Comparison of ENCODE assay signal across 26 cellular contexts in genomic region chr5:157024213-157024959, GRCh38. TPM values are rescaled to one million over a fixed set of nuclear protein-coding genes. Genes with fewer than 3 reads are reported as not detected.
DNase-seq lines count a peak whose midpoint lies in the region; ATAC-seq, FAIRE-seq and TF ChIP-seq lines count a peak whose summit lies in the region.
"Had no signal": no experiment of that assay in that cellular context is flagged by ENCODE, and none has a peak within 500 bp of the region (broad histone marks: within the 10 kb centered on the region; RNA-seq: fewer than 3 reads in every experiment).

No MANE protein-coding gene starts in this region.

- H3K27ac Mint-ChIP-seq in activated CD4-positive, alpha-beta T cell treated with anti-CD3 and anti-CD28 coated beads for 36 hours, result peak overlapping the region; percentile 92
- H3K27ac Mint-ChIP-seq in activated T-helper 1 cell treated with anti-CD3 and anti-CD28 coated beads, Interleukin-12 subunit alpha, Interleukin-12 subunit beta, Interleukin-2, Interleukin-4 antibody, amounts not matched to agents 30 ng/mL and 10 ng/mL and 1 ng/mL, durations not matched to agents 14 hours and 24 hours and 36 hours, result peak overlapping the region; percentile 90
- H3K27ac Mint-ChIP-seq in naive thymus-derived CD8-positive, alpha-beta T cell, result peak overlapping the region; percentile 67 to 89 (median 84)

- no peaks in the 10 kb centered on the region for H3K36me3 Mint-ChIP-seq in activated CD4-positive, alpha-beta T cell treated with anti-CD3 and anti-CD28 coated beads for 36 hours (ENCODE audit: low read depth)
- peaks cover 26% of the 10 kb centered on the region for H3K36me3 Mint-ChIP-seq in activated T-helper 1 cell treated with anti-CD3 and anti-CD28 coated beads, Interleukin-12 subunit alpha, Interleukin-12 subunit beta, Interleukin-2, Interleukin-4 antibody, amounts not matched to agents 30 ng/mL and 10 ng/mL and 1 ng/mL, durations not matched to agents 14 hours and 24 hours and 36 hours (ENCODE audit: low read depth)
- H3K36me3 Mint-ChIP-seq in naive thymus-derived CD8-positive, alpha-beta T cell, result peaks cover 0 to 3% (median 0%) of the 10 kb centered on the region in 3 donors
- H3K36me3 Mint-ChIP-seq: naive B cell had no signal

- no peak overlapping the region for H3K4me3 ChIP-seq in small intestine (ENCODE audit: low read depth in 1 of 2, low read length in 2 of 2)
- H3K4me3 ChIP-seq: cardiac muscle cell, ovary, upper lobe of left lung had no signal

- H3K27me3 ChIP-seq in small intestine (ENCODE audit: control insufficient read depth in 2 of 2, insufficient read depth in 2 of 2, low read length in 2 of 2), result no peaks in the 10 kb centered on the region
- H3K27me3 ChIP-seq: cardiac muscle cell, ovary, upper lobe of left lung had no signal

- H3K36me3 ChIP-seq in small intestine (ENCODE audit: control insufficient read depth in 2 of 2, insufficient read depth in 2 of 2, low read length in 2 of 2), result no peaks in the 10 kb centered on the region
- H3K36me3 ChIP-seq: cardiac muscle cell, ovary, upper lobe of left lung had no signal

- H3K4me1 ChIP-seq in small intestine (ENCODE audit: control insufficient read depth in 2 of 2, insufficient read depth in 1 of 2, low read depth in 1 of 2, low read length in 1 of 2), result no peaks in the 10 kb centered on the region
- H3K4me1 ChIP-seq: upper lobe of left lung had no signal

- H3K9me3 ChIP-seq in small intestine (ENCODE audit: control insufficient read depth, low read depth), result no peaks in the 10 kb centered on the region
- H3K9me3 ChIP-seq: ovary, upper lobe of left lung had no signal

- 63 to 80% (median 79%) methylated on average over 5 of the region's 5 CpGs for WGBS in small intestine, 3 donors

- CTCF ChIA-PET in activated CD4-positive, alpha-beta T cell treated with anti-CD3 and anti-CD28 coated beads for 36 hours (lab: Charles Lee), result interaction anchor here (0.7 to 1.7 kb wide), 6 partner anchors 11 to 197 kb away, joined by 3 to 6 read pairs (median 5); no protein-coding TSS in a partner anchor

- H3K9me3 Mint-ChIP-seq in activated CD4-positive, alpha-beta T cell treated with anti-CD3 and anti-CD28 coated beads for 36 hours (ENCODE audit: low read depth), result no peaks in the 10 kb centered on the region
- H3K9me3 Mint-ChIP-seq in activated T-helper 1 cell treated with anti-CD3 and anti-CD28 coated beads, Interleukin-12 subunit alpha, Interleukin-12 subunit beta, Interleukin-2, Interleukin-4 antibody, amounts not matched to agents 30 ng/mL and 10 ng/mL and 1 ng/mL, durations not matched to agents 14 hours and 24 hours and 36 hours, result peaks cover 11% of the 10 kb centered on the region
- H3K9me3 Mint-ChIP-seq in naive thymus-derived CD8-positive, alpha-beta T cell, result no peaks in the 10 kb centered on the region
- H3K9me3 Mint-ChIP-seq: naive B cell had no signal

- no peak for FAIRE-seq in GM12891 (lab: Jason Lieb, UNC)
- no peak for FAIRE-seq in small intestine (lab: Jason Lieb, UNC)
- FAIRE-seq: A204.1, D721Med, endothelial cell of umbilical vein, H1, TTC549 had no signal

- POLR2A ChIA-PET in activated CD4-positive, alpha-beta T cell treated with anti-CD3 and anti-CD28 coated beads for 36 hours (lab: Charles Lee), result interaction anchor here (1.5 kb wide), 1 partner anchor 118 kb away, joined by 5 read pairs; the partner anchor contains the start of gene MED7
- POLR2A ChIA-PET in naive thymus-derived CD8-positive, alpha-beta T cell (lab: Charles Lee), result interaction anchor here (0.7 to 1.9 kb wide), 3 partner anchors 25 to 339 kb away, joined by 3 to 7 read pairs (median 4); partner anchors contain the start of gene MED7

- ATAC-seq in activated CD4-positive, alpha-beta T cell treated with anti-CD3 and anti-CD28 coated beads for 36 hours, result no peak
- no peak for ATAC-seq in naive thymus-derived CD8-positive, alpha-beta T cell
- ATAC-seq: right cardiac atrium had no signal

- no peak for TF ChIP-seq POLR2A in GM12891 (IDR thresholded peaks at IDR 0.05; ENCODE audit: low read depth, low read length)

- H3K4me1 Mint-ChIP-seq in activated CD4-positive, alpha-beta T cell treated with anti-CD3 and anti-CD28 coated beads for 36 hours, result peaks cover 32% of the 10 kb centered on the region
- H3K4me1 Mint-ChIP-seq in activated T-helper 1 cell treated with anti-CD3 and anti-CD28 coated beads, Interleukin-12 subunit alpha, Interleukin-12 subunit beta, Interleukin-2, Interleukin-4 antibody, amounts not matched to agents 30 ng/mL and 10 ng/mL and 1 ng/mL, durations not matched to agents 14 hours and 24 hours and 36 hours (ENCODE audit: low read depth), result peaks cover 79% of the 10 kb centered on the region
- H3K4me1 Mint-ChIP-seq in naive thymus-derived CD8-positive, alpha-beta T cell, result peaks cover 13 to 62% (median 53%) of the 10 kb centered on the region in 4 donors
- H3K4me1 Mint-ChIP-seq: naive B cell had no signal

- no peaks in the 10 kb centered on the region for H3K27me3 Mint-ChIP-seq in activated CD4-positive, alpha-beta T cell treated with anti-CD3 and anti-CD28 coated beads for 36 hours
- peaks cover 3% of the 10 kb centered on the region for H3K27me3 Mint-ChIP-seq in activated T-helper 1 cell treated with anti-CD3 and anti-CD28 coated beads, Interleukin-12 subunit alpha, Interleukin-12 subunit beta, Interleukin-2, Interleukin-4 antibody, amounts not matched to agents 30 ng/mL and 10 ng/mL and 1 ng/mL, durations not matched to agents 14 hours and 24 hours and 36 hours (ENCODE audit: insufficient read depth)
- peaks cover 0 to 2% (median 0%) of the 10 kb centered on the region in 5 donors for H3K27me3 Mint-ChIP-seq in naive thymus-derived CD8-positive, alpha-beta T cell

- intact Hi-C loops in activated CD4-positive, alpha-beta T cell treated with anti-CD3 and anti-CD28 coated beads for 36 hours (cut with DNase I, micrococcal nuclease), result loop anchor here (2.0 to 10.0 kb wide), 4 partner anchors 50 to 190 kb away; partner anchors contain the start of gene HAVCR2 (in 1 of the 2)
- intact Hi-C loops in activated T-helper 1 cell treated with anti-CD3 and anti-CD28 coated beads, Interleukin-12 subunit alpha, Interleukin-12 subunit beta, Interleukin-2, Interleukin-4 antibody, amounts not matched to agents 30 ng/mL and 10 ng/mL and 1 ng/mL, durations not matched to agents 14 hours and 24 hours and 36 hours (cut with micrococcal nuclease), result loop anchor here (2.0 kb wide), 1 partner anchor 1080 kb away; no protein-coding TSS in a partner anchor

- DNase-seq in activated CD4-positive, alpha-beta T cell treated with anti-CD3 and anti-CD28 coated beads for 36 hours, result no peak
- DNase-seq in activated CD4-positive, alpha-beta T cell treated with anti-CD3 and anti-CD28 coated beads, Interleukin-2, amount 50 U/mL, for 48 hours, result no peak
- DNase-seq in GM12891 (ENCODE audit: insufficient read length, low spot score) (no peak), NCI-H187 (lab: John Stamatoyannopoulos, UW) (no peak), small intestine (no peak), DMS153 treated with DMSO at 0.1 percent for 48 hours (lab: John Stamatoyannopoulos, UW; ENCODE audit: unreplicated experiment) (no peak)
- no peak for DNase-seq in activated T-helper 1 cell treated with anti-CD3 and anti-CD28 coated beads, Interleukin-12 subunit alpha, Interleukin-12 subunit beta, Interleukin-2, Interleukin-4 antibody, amounts not matched to agents 30 ng/mL and 10 ng/mL and 1 ng/mL, durations not matched to agents 14 hours and 24 hours and 36 hours (ENCODE audit: low spot score)
- DNase-seq in naive thymus-derived CD8-positive, alpha-beta T cell, result no peak
- DNase-seq: amniotic stem cell, EL, KBM-7, mesendoderm, naive B cell, NCI-H2171 treated with DMSO at 0.1 percent for 48 hours, NCI-H526, ovary had no signal

- H3K4me3 Mint-ChIP-seq in activated CD4-positive, alpha-beta T cell treated with anti-CD3 and anti-CD28 coated beads for 36 hours, result no peak overlapping the region
- peak overlapping the region; percentile 38 for H3K4me3 Mint-ChIP-seq in activated T-helper 1 cell treated with anti-CD3 and anti-CD28 coated beads, Interleukin-12 subunit alpha, Interleukin-12 subunit beta, Interleukin-2, Interleukin-4 antibody, amounts not matched to agents 30 ng/mL and 10 ng/mL and 1 ng/mL, durations not matched to agents 14 hours and 24 hours and 36 hours
- peak overlapping the region in 9 of 10 donors; percentile 5 to 70 (median 35) for H3K4me3 Mint-ChIP-seq in naive thymus-derived CD8-positive, alpha-beta T cell

- no peak overlapping the region for H3K27ac ChIP-seq in small intestine (ENCODE audit: low read depth in 1 of 2, low read length in 1 of 2)
- H3K27ac ChIP-seq: cardiac muscle cell, ovary, upper lobe of left lung had no signal

TF ChIP-seq in GM12891, 5 proteins besides CTCF, POLR2A, EP300 and RAD21:
- peak; percentile 59 for TF ChIP-seq SPI1 (IDR thresholded peaks at IDR 0.05; ENCODE audit: low read depth, low read length)
- TF ChIP-seq TAF1 (IDR thresholded peaks at IDR 0.05; ENCODE audit: low read depth, low read length), result no peak

RNA-seq across cellular contexts. Expression of gene HAVCR1, which starts 34.5 kb away (rescaled TPM):
- under 1 TPM in 1 of 2 experiments, not detected in 1; 0.65 TPM for total RNA-seq in activated CD4-positive, alpha-beta T cell treated with anti-CD3 and anti-CD28 coated beads for 36 hours
- not detected for polyA plus RNA-seq in GM12891 (2012; ENCODE audit: low read depth, missing spikeins)
- 2.4 and 2.5 TPM in 2 replicates for total RNA-seq in activated T-helper 1 cell treated with anti-CD3 and anti-CD28 coated beads, Interleukin-12 subunit alpha, Interleukin-12 subunit beta, Interleukin-2, Interleukin-4 antibody, amounts not matched to agents 30 ng/mL and 10 ng/mL and 1 ng/mL, durations not matched to agents 14 hours and 24 hours and 36 hours
- total RNA-seq in naive thymus-derived CD8-positive, alpha-beta T cell, result 10 to 100 TPM; 26.5 to 30.2 TPM
- 1 to 10 TPM; 2.3 to 4.7 (median 4.6) TPM for polyA plus RNA-seq in naive thymus-derived CD8-positive, alpha-beta T cell
- under 1 TPM in 1 of 3 donors, not detected in 2; 0.10 TPM for polyA plus RNA-seq in small intestine
- total RNA-seq: cardiac muscle cell, dermis microvascular lymphatic vessel endothelial cell, endothelial cell of umbilical vein, H1, HT1080, right cardiac atrium had no signal
- polyA plus RNA-seq: cardiac muscle cell, endothelial cell of umbilical vein, H1, ovary, right cardiac atrium had no signal
